18 cellular contexts compared by ENCODE assay signal in the genomic region with DNA sequence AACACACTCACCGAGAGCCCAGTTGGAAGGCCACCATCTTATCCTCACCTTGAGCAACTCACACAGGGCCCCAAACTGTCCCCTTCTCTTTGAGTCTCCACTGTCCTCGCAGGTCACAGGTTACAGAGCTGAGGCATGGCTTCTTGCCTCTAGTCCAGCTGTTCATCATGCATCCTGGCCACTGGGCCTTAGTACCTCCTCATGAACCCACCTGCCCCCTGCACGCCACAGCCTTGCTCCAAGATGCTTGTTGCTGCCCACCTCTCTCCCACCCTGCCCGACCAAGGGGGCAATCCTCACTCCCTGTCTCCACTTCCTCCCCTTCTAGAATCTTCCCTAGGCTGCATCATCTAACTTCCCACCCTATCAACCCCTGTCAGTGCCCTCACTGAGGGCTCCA. TPM values are rescaled to one million over a fixed set of nuclear protein-coding genes. Genes with fewer than 3 reads are reported as not detected.
A peak's percentile ranks its signal among the peaks of the same experiment; 100 is the strongest.
DNase-seq lines count a peak whose midpoint lies in the region; ATAC-seq, FAIRE-seq and TF ChIP-seq lines count a peak whose summit lies in the region.
"Had no signal": no experiment of that assay in that cellular context is flagged by ENCODE, and none has a peak within 500 bp of the region (broad histone marks: within the 10 kb centered on the region; RNA-seq: fewer than 3 reads in every experiment).

No MANE protein-coding gene starts in this region.

- no TSS peak for BruUV-seq in endothelial cell of umbilical vein (replicated peaks; lab: Mats Ljungman, UMichigan)

- H3K27me3 Mint-ChIP-seq in nephron progenitor cell (ENCODE audit: low read depth, poor library complexity) (peaks cover 5% of the 10 kb centered on the region), type B pancreatic cell (no peaks in the 10 kb centered on the region)
- peaks cover 3% of the 10 kb centered on the region for H3K27me3 Mint-ChIP-seq in activated T-helper 17 cell treated with anti-CD3 and anti-CD28 coated beads, Interleukin-2, amount 50 U/mL, for 72 hours

- H3K9me1 ChIP-seq in endothelial cell of umbilical vein (replicated peaks; ENCODE audit: control insufficient read depth, extremely low read depth, insufficient read depth, low read length) = no peaks in the 10 kb centered on the region

- POLR2A ChIA-PET in endothelial cell of umbilical vein (lab: Charles Lee) = no interaction called here

- dilution Hi-C loops in endothelial cell of umbilical vein (cut with MboI; ENCODE audit: extremely low pct_ligation_motif_present, low sequenced_read_pairs) = no loop called here

- in situ Hi-C loops in HAP-1 (cut with MboI; ENCODE audit: low sequenced_read_pairs) = no loop called here

- H3K9me3 ChIP-seq in left ventricle myocardium inferior (replicated peaks) = no peaks in the 10 kb centered on the region
- no peaks in the 10 kb centered on the region for H3K9me3 ChIP-seq in endothelial cell of umbilical vein (replicated peaks; ENCODE audit: control insufficient read depth, insufficient read depth, low read length)
- H3K9me3 ChIP-seq in HAP-1 = no peaks in the 10 kb centered on the region
- H3K9me3 ChIP-seq: ovary had no signal

- H3K36me3 ChIP-seq in left ventricle myocardium inferior = peaks cover 10% of the 10 kb centered on the region
- H3K36me3 ChIP-seq in endothelial cell of umbilical vein (ENCODE audit: control insufficient read depth in 2 of 2, extremely low read depth in 1 of 2, insufficient read depth in 2 of 2, low read length in 2 of 2) = peaks cover 50 to 51% of the 10 kb centered on the region in 2 experiments
- H3K36me3 ChIP-seq in HAP-1 (replicated peaks) = no peaks in the 10 kb centered on the region
- H3K36me3 ChIP-seq: ovary had no signal

- no peak for FAIRE-seq in endothelial cell of umbilical vein (lab: Jason Lieb, UNC)
- FAIRE-seq: colon, K562 had no signal

- peak; percentile 24 for TF ChIP-seq POLR2A in endothelial cell of umbilical vein (IDR thresholded peaks at IDR 0.05; ENCODE audit: low read depth, low read length)

- TF ChIP-seq CTCF in left ventricle myocardium inferior (IDR thresholded peaks at IDR 0.05; ENCODE audit: borderline replicate concordance) (no peak), endothelial cell of umbilical vein (IDR thresholded peaks at IDR 0.05; ENCODE audit: extremely low read depth in 1 of 2, insufficient read depth in 1 of 2, low read depth in 1 of 2, low read length in 2 of 2) (no peak), nephron progenitor cell (IDR thresholded peaks at IDR 0.05) (no peak), type B pancreatic cell (conservative IDR thresholded peaks at IDR 0.05) (no peak)

- DNase-seq in left ventricle myocardium inferior (no peak), left ventricle myocardium superior (no peak), endothelial cell of umbilical vein (ENCODE audit: low read depth, low spot score) (no peak), nephron progenitor cell (no peak), type B pancreatic cell (ENCODE audit: extremely low spot score, unreplicated experiment) (no peak), cerebellum (ENCODE audit: low spot score) (no peak), HAP-1 (ENCODE audit: low spot score in 2 of 2) (no peak)
- DNase-seq: activated CD4-positive, alpha-beta memory T cell treated with anti-CD3 and anti-CD28 coated beads, Interleukin-2, amount 10 ng/mL, durations not matched to agents 7 days and 5 days; CD4-positive, alpha-beta memory T cell; DND-41; erythroblast; NCI-H2081 treated with DMSO at 0.1 percent for 48 hours; ovary; stimulated activated naive CD4-positive, alpha-beta T cell had no signal

- no peak overlapping the region for H2AFZ ChIP-seq in endothelial cell of umbilical vein (ENCODE audit: low read depth, low read length)

- H3K27me3 ChIP-seq in left ventricle myocardium inferior (ENCODE audit: low read depth) (no peaks in the 10 kb centered on the region), endothelial cell of umbilical vein (ENCODE audit: control insufficient read depth in 2 of 2, insufficient read depth in 2 of 2, low read length in 2 of 2) (no peaks in the 10 kb centered on the region), HAP-1 (ENCODE audit: low read depth) (no peaks in the 10 kb centered on the region; the same call in 1 of the 2 replicates)
- H3K27me3 ChIP-seq: ovary had no signal

- H3K4me2 ChIP-seq in endothelial cell of umbilical vein (ENCODE audit: insufficient read depth, low read length) = peak overlapping the region; percentile 73

- H3K4me3 ChIP-seq in left ventricle myocardium inferior = peak overlapping the region; percentile 26
- H3K4me3 ChIP-seq in endothelial cell of umbilical vein (replicated peaks in 1 of 3; ENCODE audit: insufficient read depth in 1 of 3, low read depth in 1 of 3, low read length in 3 of 3) = peak overlapping the region in 1 of 3 experiments; percentile 9
- no peak overlapping the region for H3K4me3 ChIP-seq in HAP-1
- H3K4me3 ChIP-seq: K562, ovary had no signal

- intact Hi-C loops in left ventricle myocardium inferior (cut with micrococcal nuclease) = no loop called here
- intact Hi-C loops in left ventricle myocardium superior (cut with micrococcal nuclease) = no loop called here
- intact Hi-C loops in endothelial cell of umbilical vein (cut with micrococcal nuclease) = no loop called here

- no peaks in the 10 kb centered on the region for H4K20me1 ChIP-seq in endothelial cell of umbilical vein (replicated peaks; ENCODE audit: control insufficient read depth, extremely low read depth, insufficient read depth, low read length)

- peak overlapping the region; percentile 81 for H3K27ac ChIP-seq in left ventricle myocardium inferior (replicated peaks)
- peak overlapping the region; percentile 100 for H3K27ac ChIP-seq in endothelial cell of umbilical vein (ENCODE audit: insufficient read depth, low read depth, low read length)
- H3K27ac ChIP-seq: ovary had no signal

- ATAC-seq in left ventricle myocardium superior = no peak
- no peak for ATAC-seq in activated T-helper 17 cell treated with anti-CD3 and anti-CD28 coated beads, Interleukin-2, amount 50 U/mL, for 72 hours (replicated peaks)

- H3K27ac Mint-ChIP-seq in nephron progenitor cell (peak overlapping the region; percentile 36), type B pancreatic cell (peak overlapping the region; percentile 59)
- no peak overlapping the region for H3K27ac Mint-ChIP-seq in activated T-helper 17 cell treated with anti-CD3 and anti-CD28 coated beads, Interleukin-2, amount 50 U/mL, for 72 hours
- H3K27ac Mint-ChIP-seq: activated CD4-positive, alpha-beta memory T cell treated with anti-CD3 and anti-CD28 coated beads, Interleukin-2, amount 10 ng/mL, durations not matched to agents 7 days and 5 days; CD4-positive, alpha-beta memory T cell had no signal

- H3K4me3 Mint-ChIP-seq in nephron progenitor cell = no peak overlapping the region
- H3K4me3 Mint-ChIP-seq in type B pancreatic cell = no peak overlapping the region
- no peak overlapping the region for H3K4me3 Mint-ChIP-seq in activated T-helper 17 cell treated with anti-CD3 and anti-CD28 coated beads, Interleukin-2, amount 50 U/mL, for 72 hours
- H3K4me3 Mint-ChIP-seq: activated CD4-positive, alpha-beta memory T cell treated with anti-CD3 and anti-CD28 coated beads, Interleukin-2, amount 10 ng/mL, durations not matched to agents 7 days and 5 days; CD4-positive, alpha-beta memory T cell had no signal

- CTCF ChIA-PET in endothelial cell of umbilical vein (lab: Charles Lee) = interaction anchor here (0.6 kb wide), 1 partner anchor 225 kb away, joined by 4 read pairs; no protein-coding TSS in a partner anchor

- no peaks in the 10 kb centered on the region for H3K36me3 Mint-ChIP-seq in nephron progenitor cell (ENCODE audit: low read depth)
- peaks cover 5% of the 10 kb centered on the region for H3K36me3 Mint-ChIP-seq in type B pancreatic cell
- no peaks in the 10 kb centered on the region for H3K36me3 Mint-ChIP-seq in activated T-helper 17 cell treated with anti-CD3 and anti-CD28 coated beads, Interleukin-2, amount 50 U/mL, for 72 hours (ENCODE audit: low read depth)
- H3K36me3 Mint-ChIP-seq: CD4-positive, alpha-beta memory T cell had no signal

- peaks cover 86% of the 10 kb centered on the region for H3K79me2 ChIP-seq in endothelial cell of umbilical vein (ENCODE audit: control insufficient read depth, insufficient read depth, low read length)

- H3K9me3 Mint-ChIP-seq in nephron progenitor cell (peaks cover 5% of the 10 kb centered on the region), type B pancreatic cell (peaks cover 5% of the 10 kb centered on the region)
- no peaks in the 10 kb centered on the region for H3K9me3 Mint-ChIP-seq in activated T-helper 17 cell treated with anti-CD3 and anti-CD28 coated beads, Interleukin-2, amount 50 U/mL, for 72 hours

- H3K4me1 ChIP-seq in left ventricle myocardium inferior (peaks cover 75% of the 10 kb centered on the region), endothelial cell of umbilical vein (ENCODE audit: control insufficient read depth, extremely low read depth, insufficient read depth, low read length) (peaks cover 47% of the 10 kb centered on the region), HAP-1 (no peaks in the 10 kb centered on the region)

- H3K9ac ChIP-seq in endothelial cell of umbilical vein (replicated peaks; ENCODE audit: extremely low read depth, insufficient read depth, low read length) = peak overlapping the region; percentile 99

- H3K4me1 Mint-ChIP-seq in nephron progenitor cell (peaks cover 26% of the 10 kb centered on the region), type B pancreatic cell (ENCODE audit: unreplicated experiment) (peaks cover 21% of the 10 kb centered on the region)
- H3K4me1 Mint-ChIP-seq in activated T-helper 17 cell treated with anti-CD3 and anti-CD28 coated beads, Interleukin-2, amount 50 U/mL, for 72 hours = no peaks in the 10 kb centered on the region
- H3K4me1 Mint-ChIP-seq: activated CD4-positive, alpha-beta memory T cell treated with anti-CD3 and anti-CD28 coated beads, Interleukin-2, amount 10 ng/mL, durations not matched to agents 7 days and 5 days had no signal

RNA-seq across cellular contexts. Expression of a gene that starts 17.1 kb away (rescaled TPM):
- 47.1 TPM for total RNA-seq in left ventricle myocardium inferior
- total RNA-seq in left ventricle myocardium superior = 55.0 TPM
- total RNA-seq in endothelial cell of umbilical vein = 765 and 804 TPM in 2 replicates
- 815 and 836 TPM in 2 replicates for polyA plus RNA-seq in endothelial cell of umbilical vein
- 612 and 674 TPM in 2 replicates for polyA plus RNA-seq in endothelial cell of umbilical vein (2011; cell fraction: cytosol; rRNA removed)
- 968 and 1,022 TPM in 2 replicates for polyA plus RNA-seq in endothelial cell of umbilical vein (2011; cell fraction: nucleus; rRNA removed)
- polyA plus RNA-seq in endothelial cell of umbilical vein (2012) = 660 and 706 TPM in 2 replicates
- 1,106 and 1,227 TPM in 2 replicates for polyA minus RNA-seq in endothelial cell of umbilical vein
- polyA minus RNA-seq in endothelial cell of umbilical vein (2011; cell fraction: cytosol; rRNA and poly(A)+ RNA removed) = 1.3 TPM
- polyA minus RNA-seq in endothelial cell of umbilical vein (2011; cell fraction: nucleus; rRNA and poly(A)+ RNA removed) = 678 and 739 TPM in 2 replicates
- total RNA-seq in type B pancreatic cell (ENCODE audit: low replicate concordance) = 0.40 and 0.46 TPM in 2 replicates
- total RNA-seq in activated T-helper 17 cell treated with anti-CD3 and anti-CD28 coated beads, Interleukin-2, amount 50 U/mL, for 72 hours = not detected
- total RNA-seq in cerebellum = 13.4 TPM
- total RNA-seq: activated CD4-positive, alpha-beta memory T cell treated with anti-CD3 and anti-CD28 coated beads, Interleukin-2, amount 10 ng/mL, durations not matched to agents 7 days and 5 days; CD4-positive, alpha-beta memory T cell; K562 had no signal
- polyA plus RNA-seq: CD4-positive, alpha-beta memory T cell; K562 had no signal

RNA-seq across cellular contexts. Expression of a gene that starts 43.5 kb away (rescaled TPM):
- 0.33 TPM for total RNA-seq in left ventricle myocardium inferior
- total RNA-seq in left ventricle myocardium superior = 3.3 TPM
- not detected in 2 replicates for total RNA-seq in endothelial cell of umbilical vein
- not detected in 2 replicates for polyA plus RNA-seq in endothelial cell of umbilical vein
- 0.03 TPM in 1 of 2 replicates, not detected in the other for polyA plus RNA-seq in endothelial cell of umbilical vein (2011; cell fraction: cytosol; rRNA removed)
- not detected in 2 replicates for polyA plus RNA-seq in endothelial cell of umbilical vein (2011; cell fraction: nucleus; rRNA removed)
- 0.21 TPM in 1 of 2 replicates, not detected in the other for polyA plus RNA-seq in endothelial cell of umbilical vein (2012)
- polyA minus RNA-seq in endothelial cell of umbilical vein = not detected in 2 replicates
- polyA minus RNA-seq in endothelial cell of umbilical vein (2011; cell fraction: cytosol; rRNA and poly(A)+ RNA removed) = not detected
- polyA minus RNA-seq in endothelial cell of umbilical vein (2011; cell fraction: nucleus; rRNA and poly(A)+ RNA removed) = not detected in 2 replicates
- 1.1 and 3.2 TPM in 2 replicates for total RNA-seq in type B pancreatic cell (ENCODE audit: low replicate concordance)
- not detected for total RNA-seq in activated T-helper 17 cell treated with anti-CD3 and anti-CD28 coated beads, Interleukin-2, amount 50 U/mL, for 72 hours
- total RNA-seq in cerebellum = 5.3 TPM
- total RNA-seq: A673; activated CD4-positive, alpha-beta memory T cell treated with anti-CD3 and anti-CD28 coated beads, Interleukin-2, amount 10 ng/mL, durations not matched to agents 7 days and 5 days; CD4-positive, alpha-beta memory T cell; K562 had no signal
- polyA plus RNA-seq: K562 had no signal

Comparison
In these comparisons a context has a peak if more than half of its experiments do, and no peak if none do; other contexts are left out.
1. RNA of a gene that starts 17.1 kb away (total RNA-seq): 765 to 804 TPM in endothelial cell of umbilical vein; 55.0 TPM in left ventricle myocardium superior (single experiment), 47.1 TPM in left ventricle myocardium inferior (single experiment), 13.4 TPM in cerebellum (single experiment), 0.40 to 0.46 TPM in type B pancreatic cell and not detected in activated T-helper 17 cell treated with anti-CD3 and anti-CD28 coated beads, Interleukin-2, amount 50 U/mL, for 72 hours; every median in the first group is over 10 times any median in the second.